In genomic region chr20:35617397-35618031, GRCh38 we compare ENCODE assay signal across 8 cellular contexts.
DNase-seq lines count a peak whose midpoint lies in the region; ATAC-seq and TF ChIP-seq lines count a peak whose summit lies in the region.

No MANE protein-coding gene starts in this region.

- H3F3A ChIP-seq in Loucy (ENCODE audit: low read depth) = 0 out of 2 replicates have a peak, but pooled peaks cover 2% of the 10 kb centered on the region

- H3K27me3 ChIP-seq in Loucy (ENCODE audit: insufficient read depth, low read length, poor library complexity, severe bottlenecking) = no peaks in the 10 kb centered on the region

- DNase-seq in SW480 (ENCODE audit: low spot score) (peak; percentile 77), cardiac fibroblast (ENCODE audit: low read depth in 2 of 2) (peak; percentile 72 to 78), kidney glomerular epithelial cell (lab: John Stamatoyannopoulos, UW) (peak; percentile 65), globus pallidus (ENCODE audit: low spot score) (no peak)
- DNase-seq in stimulated activated CD4-positive, alpha-beta T cell treated with anti-CD3 and anti-CD28 coated beads, Interleukin-4, amount 100 ng/mL, for 24 hours = peak; percentile 46

- H2AFZ ChIP-seq in Loucy (ENCODE audit: low read length) = peak overlapping the region; percentile 84; the same call in 1 of the 2 replicates

- no peaks in the 10 kb centered on the region for H3K9me2 ChIP-seq in Loucy (replicated peaks; ENCODE audit: low read depth, low read length)

- no peak for ATAC-seq in HG02981 (IDR thresholded peaks at IDR 0.05; ENCODE audit: unreplicated experiment)

- peaks cover 28% of the 10 kb centered on the region for H3K4me1 ChIP-seq in Loucy (ENCODE audit: insufficient read depth, low read length, poor library complexity, severe bottlenecking)

- H3K36me3 ChIP-seq in Loucy (ENCODE audit: insufficient read depth, low read length) = no peaks in the 10 kb centered on the region; the same call in 1 of the 2 replicates

- TF ChIP-seq CTCF in Loucy (conservative IDR thresholded peaks at IDR 0.05; ENCODE audit: low read length) = peak; percentile 32
- peak; percentile 32 for TF ChIP-seq CTCF in cardiac fibroblast (IDR thresholded peaks at IDR 0.05; ENCODE audit: low read depth, low read length)

- H4K20me1 ChIP-seq in Loucy (ENCODE audit: insufficient read depth, low read length, poor library complexity, severe bottlenecking) = no peaks in the 10 kb centered on the region

- peak overlapping the region; percentile 75 for H3K9ac ChIP-seq in Loucy (ENCODE audit: low read depth, low read length, poor library complexity, severe bottlenecking)

- H3K4me3 ChIP-seq in GM08714 (ENCODE audit: low read length) = peak overlapping the region; percentile 63; the same call in 1 of the 2 replicates
- H3K4me3 ChIP-seq in Loucy (ENCODE audit: low read length, poor library complexity, severe bottlenecking) = peak overlapping the region; percentile 77
- H3K4me3 ChIP-seq in cardiac fibroblast (replicated peaks in 1 of 2; ENCODE audit: low read depth in 2 of 2, low read length in 2 of 2) = peak overlapping the region; percentile 65 to 82

- peak overlapping the region; percentile 96 for H3K4me2 ChIP-seq in Loucy (ENCODE audit: low read depth, low read length, poor library complexity, severe bottlenecking)

- no peaks in the 10 kb centered on the region for H3K9me3 ChIP-seq in Loucy (ENCODE audit: insufficient read depth, low read depth, low read length)

- H3K79me2 ChIP-seq in Loucy (ENCODE audit: insufficient read depth, low read length) = no peaks in the 10 kb centered on the region
